In the genomic region with DNA sequence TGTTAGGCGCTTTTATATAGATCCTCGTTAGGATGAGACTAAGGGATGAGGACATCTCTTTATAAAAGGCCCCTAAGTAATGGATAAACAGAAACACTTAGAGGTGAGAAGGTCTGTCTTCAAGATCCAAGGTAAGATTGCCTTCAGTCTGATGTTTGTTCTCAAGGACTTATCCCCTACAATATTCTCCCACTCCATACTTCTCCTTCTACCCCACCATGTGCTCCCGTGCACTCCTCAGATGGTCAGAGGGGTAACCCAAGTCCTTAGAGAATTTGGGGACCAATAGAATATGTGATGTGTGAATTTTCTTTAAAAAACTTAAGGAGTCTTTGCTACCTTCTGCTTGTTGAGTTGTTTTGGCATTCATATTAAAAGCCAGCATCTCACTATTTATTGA, we compare ENCODE assay signal across 2 cellular contexts.
A peak's percentile ranks its signal among the peaks of the same experiment; 100 is the strongest.
TF ChIP-seq lines count a peak whose summit lies in the region.

No MANE protein-coding gene starts in this region.

TF ChIP-seq in A549, 52 proteins besides CTCF, POLR2A, EP300 and RAD21:
- peak; percentile 79; the same call in 1 of the 2 replicates for TF ChIP-seq POLR2AphosphoS2 (conservative IDR thresholded peaks at IDR 0.05; ENCODE audit: low read length)
- peak in 1 of 2 experiments; percentile 31; a peak in 2 of 5 replicates for TF ChIP-seq JUN (IDR thresholded peaks at IDR 0.05)
- no peak for TF ChIP-seq RNF2 (IDR thresholded peaks at IDR 0.05; ENCODE audit: borderline replicate concordance, low read depth)

TF ChIP-seq in endothelial cell of umbilical vein, 7 proteins besides CTCF, POLR2A, EP300 and RAD21:
- no peak for TF ChIP-seq POLR2AphosphoS5 (IDR thresholded peaks at IDR 0.05; ENCODE audit: insufficient read depth, low read depth, low read length)
- TF ChIP-seq EZH2 (IDR thresholded peaks at IDR 0.05; ENCODE audit: borderline replicate concordance, low read depth, low read length, severe bottlenecking): no peak
- no peak for TF ChIP-seq GATA2 (IDR thresholded peaks at IDR 0.05; ENCODE audit: insufficient read depth, insufficient read length, low read depth, low read length)
- TF ChIP-seq MYC (IDR thresholded peaks at IDR 0.05; ENCODE audit: low read depth, low read length): no peak
